ENCODE assay signal across 9 cellular contexts in the genomic region with DNA sequence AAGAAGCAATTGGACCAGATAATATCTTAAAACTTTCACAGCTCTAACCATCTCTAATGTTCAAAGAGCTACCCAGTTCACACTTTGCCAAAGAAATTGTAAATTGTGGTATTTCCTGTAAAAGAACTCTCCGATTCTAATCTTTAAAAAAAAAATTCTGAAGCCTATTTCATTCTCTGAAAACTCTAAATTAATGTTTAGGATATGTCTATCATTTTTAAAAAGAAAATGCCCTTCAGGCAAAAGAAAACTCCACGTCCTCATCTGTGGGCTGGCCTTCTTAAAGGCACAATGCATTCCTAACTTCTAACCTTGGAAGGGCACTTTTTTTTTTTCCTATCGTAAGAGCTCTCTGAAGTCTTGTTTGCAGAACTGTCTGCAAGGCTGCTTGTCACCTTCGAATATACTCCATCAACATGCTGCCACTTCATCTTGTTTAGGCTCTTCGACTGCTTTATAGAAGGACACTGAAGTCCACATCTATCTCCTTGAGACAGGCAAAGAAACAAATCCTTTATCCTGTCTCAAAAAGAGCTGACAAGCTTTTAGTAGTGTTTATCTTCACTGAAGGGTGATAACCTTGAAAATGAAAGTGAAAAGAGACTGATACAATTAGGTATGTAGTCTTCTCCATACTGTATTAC.
A peak's percentile ranks its signal among the peaks of the same experiment; 100 is the strongest.
DNase-seq lines count a peak whose midpoint lies in the region; ATAC-seq and FAIRE-seq lines count a peak whose summit lies in the region.
"Had no signal": no experiment of that assay in that cellular context is flagged by ENCODE, and none has a peak within 500 bp of the region (broad histone marks: within the 10 kb centered on the region; RNA-seq: fewer than 3 reads in every experiment).

No MANE protein-coding gene starts in this region.

- peak overlapping the region; percentile 96 to 98 for H3K27ac Mint-ChIP-seq in activated naive CD4-positive, alpha-beta T cell treated with anti-CD3 and anti-CD28 coated beads, Interleukin-2, amount 50 U/mL, for 72 hours
- peak overlapping the region; percentile 98 for H3K27ac Mint-ChIP-seq in natural killer cell treated with Interleukin-12 subunit alpha and Interleukin-12 subunit beta and Interleukin-15 and Interleukin-18, amount 100 ng/mL, for 72 hours

- peak overlapping the region; percentile 85 for H3K4me3 Mint-ChIP-seq in natural killer cell treated with Interleukin-12 subunit alpha and Interleukin-12 subunit beta and Interleukin-15 and Interleukin-18, amount 100 ng/mL, for 72 hours

- H3K4me1 Mint-ChIP-seq in natural killer cell treated with Interleukin-12 subunit alpha and Interleukin-12 subunit beta and Interleukin-15 and Interleukin-18, amount 100 ng/mL, for 72 hours (ENCODE audit: low read depth in 2 of 2): peaks cover 63 to 72% of the 10 kb centered on the region in 2 donors

- peak; percentile 39 for ATAC-seq in GM19372 (IDR thresholded peaks at IDR 0.05; ENCODE audit: low read depth, unreplicated experiment)
- peak; percentile 29 for ATAC-seq in HG03565 (IDR thresholded peaks at IDR 0.05; ENCODE audit: unreplicated experiment)
- peak in 1 of 2 donors; percentile 16 for ATAC-seq in activated naive CD4-positive, alpha-beta T cell treated with anti-CD3 and anti-CD28 coated beads, Interleukin-2, amount 50 U/mL, for 72 hours
- peak in 1 of 2 donors; percentile 18 for ATAC-seq in natural killer cell treated with Interleukin-12 subunit alpha and Interleukin-12 subunit beta and Interleukin-15 and Interleukin-18, amount 100 ng/mL, for 72 hours

- peaks cover 0 to 3% of the 10 kb centered on the region in 2 donors for H3K27me3 Mint-ChIP-seq in natural killer cell treated with Interleukin-12 subunit alpha and Interleukin-12 subunit beta and Interleukin-15 and Interleukin-18, amount 100 ng/mL, for 72 hours

- H3K9me3 Mint-ChIP-seq in activated naive CD4-positive, alpha-beta T cell treated with anti-CD3 and anti-CD28 coated beads, Interleukin-2, amount 50 U/mL, for 72 hours: peaks cover 0 to 13% of the 10 kb centered on the region in 2 donors
- peaks cover 3% of the 10 kb centered on the region for H3K9me3 Mint-ChIP-seq in natural killer cell treated with Interleukin-12 subunit alpha and Interleukin-12 subunit beta and Interleukin-15 and Interleukin-18, amount 100 ng/mL, for 72 hours

- H3K36me3 Mint-ChIP-seq in activated naive CD4-positive, alpha-beta T cell treated with anti-CD3 and anti-CD28 coated beads, Interleukin-2, amount 50 U/mL, for 72 hours: peaks cover 0 to 33% of the 10 kb centered on the region in 2 donors
- peaks cover 10% of the 10 kb centered on the region for H3K36me3 Mint-ChIP-seq in natural killer cell treated with Interleukin-12 subunit alpha and Interleukin-12 subunit beta and Interleukin-15 and Interleukin-18, amount 100 ng/mL, for 72 hours

- no peak for FAIRE-seq in urothelium cell line (lab: Jason Lieb, UNC)

- DNase-seq in AML-193 (lab: John Stamatoyannopoulos, UW) (peak; percentile 60 to 72), iPS-NIHi11 (ENCODE audit: low spot score) (no peak), urothelium cell line (ENCODE audit: low spot score) (no peak), DMS79 treated with DMSO at 0.1 percent for 48 hours (lab: John Stamatoyannopoulos, UW) (no peak)
- DNase-seq in activated naive CD4-positive, alpha-beta T cell treated with anti-CD3 and anti-CD28 coated beads, Interleukin-2, amount 50 U/mL, for 72 hours (ENCODE audit: low spot score in 2 of 2): no peak
- no peak for DNase-seq in natural killer cell treated with Interleukin-12 subunit alpha and Interleukin-12 subunit beta and Interleukin-15 and Interleukin-18, amount 100 ng/mL, for 72 hours (ENCODE audit: low spot score)
- DNase-seq: heart right ventricle had no signal

Comparison
In these comparisons a context has a peak if more than half of its experiments do, and no peak if none do; other contexts are left out.
1. DNase-seq: peak in AML-193 (2 of 2); none in activated naive CD4-positive, alpha-beta T cell treated with anti-CD3 and anti-CD28 coated beads, Interleukin-2, amount 50 U/mL, for 72 hours (0 of 2), natural killer cell treated with Interleukin-12 subunit alpha and Interleukin-12 subunit beta and Interleukin-15 and Interleukin-18, amount 100 ng/mL, for 72 hours (single experiment), iPS-NIHi11 (single experiment), urothelium cell line (single experiment) and DMS79 treated with DMSO at 0.1 percent for 48 hours (single experiment).